7 cellular contexts compared by ENCODE assay signal in the genomic region with DNA sequence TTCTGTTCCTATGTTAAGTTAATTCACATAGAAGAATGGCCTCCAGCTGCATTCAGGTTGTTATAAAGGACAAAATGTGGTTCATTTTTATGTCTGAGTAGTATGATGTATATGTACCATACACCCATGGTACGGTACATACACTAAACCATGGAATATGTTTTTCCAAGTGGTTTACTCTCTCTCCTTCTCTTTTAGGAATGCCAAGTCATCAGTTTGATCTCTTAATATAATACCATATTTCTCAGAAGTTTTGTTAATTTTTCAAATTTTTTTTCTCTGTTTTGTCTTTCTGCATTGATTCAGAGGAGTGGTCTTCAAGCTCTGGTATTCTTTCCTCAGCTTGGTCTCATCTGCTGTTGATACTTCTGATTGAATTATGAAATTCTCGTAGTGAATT.
"Had no signal": no experiment of that assay in that cellular context is flagged by ENCODE, and none has a peak within 500 bp of the region (broad histone marks: within the 10 kb centered on the region; RNA-seq: fewer than 3 reads in every experiment).

No MANE protein-coding gene starts in this region.

- DNase-seq: H9, HCEC 1CT, KBM-7 had no signal

- FAIRE-seq: H54, HTR-8/SVneo had no signal

- ATAC-seq: GM23338 had no signal

- H3K4me3 ChIP-seq: GM23338 had no signal

- H3K9ac ChIP-seq: KMS-11 had no signal

- H2AFZ ChIP-seq: GM23338 had no signal

- H3K4me2 ChIP-seq: GM23338, KMS-11 had no signal

- H3K27ac ChIP-seq: KMS-11 had no signal
